Comparison of ENCODE assay signal across 1 cellular context in the genomic region with DNA sequence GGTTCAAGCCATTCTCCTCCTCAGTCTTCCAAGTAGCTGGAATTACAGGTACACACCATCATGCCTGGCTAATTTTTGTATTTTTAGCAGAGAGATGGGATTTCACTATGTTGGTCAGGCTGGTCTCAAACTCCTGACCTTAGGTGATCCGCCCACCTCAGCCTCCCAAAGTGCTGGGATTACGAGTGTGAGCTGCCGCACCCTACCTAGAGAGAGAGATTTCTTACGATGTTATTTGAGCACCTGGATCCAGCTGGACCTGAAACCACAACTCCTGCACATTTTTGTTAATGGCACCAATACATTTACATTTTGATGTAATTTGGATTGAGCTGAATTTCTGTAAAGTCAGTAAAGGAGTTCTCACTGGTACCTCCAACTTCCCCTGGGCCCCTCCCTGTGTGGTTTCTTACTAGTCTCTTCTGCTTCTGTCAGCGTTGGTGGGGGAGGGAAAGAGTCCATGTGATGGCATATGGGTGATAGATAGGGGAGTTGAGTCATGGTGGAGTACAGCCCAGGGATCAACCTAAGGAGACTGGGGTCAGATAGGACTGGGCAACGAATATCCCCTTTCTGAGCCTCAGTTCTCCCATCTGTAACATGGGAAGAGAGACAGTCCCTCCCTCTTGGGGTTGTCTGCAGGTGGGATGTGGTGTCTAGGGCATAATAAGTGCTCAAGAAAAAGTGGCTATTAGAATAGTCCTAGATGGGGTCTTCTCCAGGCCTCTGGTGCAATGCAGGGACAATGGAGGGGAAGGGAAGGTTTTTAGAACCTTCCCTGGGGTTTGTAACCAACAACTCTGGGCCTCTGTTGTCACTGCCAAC.
TF ChIP-seq lines count a peak whose summit lies in the region.

No MANE protein-coding gene starts in this region.

TF ChIP-seq in K562, 482 proteins besides CTCF, POLR2A, EP300 and RAD21 (continued from another document and continues in another):
- TF ChIP-seq, protein P1, sequence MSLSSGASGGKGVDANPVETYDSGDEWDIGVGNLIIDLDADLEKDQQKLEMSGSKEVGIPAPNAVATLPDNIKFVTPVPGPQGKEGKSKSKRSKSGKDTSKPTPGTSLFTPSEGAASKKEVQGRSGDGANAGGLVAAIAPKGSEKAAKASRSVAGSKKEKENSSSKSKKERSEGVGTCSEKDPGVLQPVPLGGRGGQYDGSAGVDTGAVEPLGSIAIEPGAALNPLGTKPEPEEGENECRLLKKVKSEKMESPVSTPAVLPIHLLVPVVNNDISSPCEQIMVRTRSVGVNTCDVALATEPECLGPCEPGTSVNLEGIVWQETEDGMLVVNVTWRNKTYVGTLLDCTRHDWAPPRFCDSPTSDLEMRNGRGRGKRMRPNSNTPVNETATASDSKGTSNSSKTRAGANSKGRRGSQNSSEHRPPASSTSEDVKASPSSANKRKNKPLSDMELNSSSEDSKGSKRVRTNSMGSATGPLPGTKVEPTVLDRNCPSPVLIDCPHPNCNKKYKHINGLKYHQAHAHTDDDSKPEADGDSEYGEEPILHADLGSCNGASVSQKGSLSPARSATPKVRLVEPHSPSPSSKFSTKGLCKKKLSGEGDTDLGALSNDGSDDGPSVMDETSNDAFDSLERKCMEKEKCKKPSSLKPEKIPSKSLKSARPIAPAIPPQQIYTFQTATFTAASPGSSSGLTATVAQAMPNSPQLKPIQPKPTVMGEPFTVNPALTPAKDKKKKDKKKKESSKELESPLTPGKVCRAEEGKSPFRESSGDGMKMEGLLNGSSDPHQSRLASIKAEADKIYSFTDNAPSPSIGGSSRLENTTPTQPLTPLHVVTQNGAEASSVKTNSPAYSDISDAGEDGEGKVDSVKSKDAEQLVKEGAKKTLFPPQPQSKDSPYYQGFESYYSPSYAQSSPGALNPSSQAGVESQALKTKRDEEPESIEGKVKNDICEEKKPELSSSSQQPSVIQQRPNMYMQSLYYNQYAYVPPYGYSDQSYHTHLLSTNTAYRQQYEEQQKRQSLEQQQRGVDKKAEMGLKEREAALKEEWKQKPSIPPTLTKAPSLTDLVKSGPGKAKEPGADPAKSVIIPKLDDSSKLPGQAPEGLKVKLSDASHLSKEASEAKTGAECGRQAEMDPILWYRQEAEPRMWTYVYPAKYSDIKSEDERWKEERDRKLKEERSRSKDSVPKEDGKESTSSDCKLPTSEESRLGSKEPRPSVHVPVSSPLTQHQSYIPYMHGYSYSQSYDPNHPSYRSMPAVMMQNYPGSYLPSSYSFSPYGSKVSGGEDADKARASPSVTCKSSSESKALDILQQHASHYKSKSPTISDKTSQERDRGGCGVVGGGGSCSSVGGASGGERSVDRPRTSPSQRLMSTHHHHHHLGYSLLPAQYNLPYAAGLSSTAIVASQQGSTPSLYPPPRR (CRISPR knock-in tag; IDR thresholded peaks at IDR 0.05; ENCODE audit: borderline replicate concordance), result no peak
- TF ChIP-seq ILK (tag; IDR thresholded peaks at IDR 0.05; ENCODE audit: borderline replicate concordance, low read depth), result no peak
- TF ChIP-seq, protein P2, sequence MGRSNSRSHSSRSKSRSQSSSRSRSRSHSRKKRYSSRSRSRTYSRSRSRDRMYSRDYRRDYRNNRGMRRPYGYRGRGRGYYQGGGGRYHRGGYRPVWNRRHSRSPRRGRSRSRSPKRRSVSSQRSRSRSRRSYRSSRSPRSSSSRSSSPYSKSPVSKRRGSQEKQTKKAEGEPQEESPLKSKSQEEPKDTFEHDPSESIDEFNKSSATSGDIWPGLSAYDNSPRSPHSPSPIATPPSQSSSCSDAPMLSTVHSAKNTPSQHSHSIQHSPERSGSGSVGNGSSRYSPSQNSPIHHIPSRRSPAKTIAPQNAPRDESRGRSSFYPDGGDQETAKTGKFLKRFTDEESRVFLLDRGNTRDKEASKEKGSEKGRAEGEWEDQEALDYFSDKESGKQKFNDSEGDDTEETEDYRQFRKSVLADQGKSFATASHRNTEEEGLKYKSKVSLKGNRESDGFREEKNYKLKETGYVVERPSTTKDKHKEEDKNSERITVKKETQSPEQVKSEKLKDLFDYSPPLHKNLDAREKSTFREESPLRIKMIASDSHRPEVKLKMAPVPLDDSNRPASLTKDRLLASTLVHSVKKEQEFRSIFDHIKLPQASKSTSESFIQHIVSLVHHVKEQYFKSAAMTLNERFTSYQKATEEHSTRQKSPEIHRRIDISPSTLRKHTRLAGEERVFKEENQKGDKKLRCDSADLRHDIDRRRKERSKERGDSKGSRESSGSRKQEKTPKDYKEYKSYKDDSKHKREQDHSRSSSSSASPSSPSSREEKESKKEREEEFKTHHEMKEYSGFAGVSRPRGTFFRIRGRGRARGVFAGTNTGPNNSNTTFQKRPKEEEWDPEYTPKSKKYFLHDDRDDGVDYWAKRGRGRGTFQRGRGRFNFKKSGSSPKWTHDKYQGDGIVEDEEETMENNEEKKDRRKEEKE (IDR thresholded peaks at IDR 0.05; ENCODE audit: borderline replicate concordance in 1 of 2, control insufficient read depth in 1 of 2, low read depth in 2 of 2, low read length in 1 of 2), result 0 out of 4 replicates have a peak, but pooled peaks of 1 of the 2 experiments have one; percentile 49
- TF ChIP-seq, protein P3, sequence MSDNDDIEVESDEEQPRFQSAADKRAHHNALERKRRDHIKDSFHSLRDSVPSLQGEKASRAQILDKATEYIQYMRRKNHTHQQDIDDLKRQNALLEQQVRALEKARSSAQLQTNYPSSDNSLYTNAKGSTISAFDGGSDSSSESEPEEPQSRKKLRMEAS (CRISPR knock-in tag; IDR thresholded peaks at IDR 0.05), result 0 out of 2 replicates have a peak, but pooled peaks have one; percentile 35
- TF ChIP-seq, protein P4, sequence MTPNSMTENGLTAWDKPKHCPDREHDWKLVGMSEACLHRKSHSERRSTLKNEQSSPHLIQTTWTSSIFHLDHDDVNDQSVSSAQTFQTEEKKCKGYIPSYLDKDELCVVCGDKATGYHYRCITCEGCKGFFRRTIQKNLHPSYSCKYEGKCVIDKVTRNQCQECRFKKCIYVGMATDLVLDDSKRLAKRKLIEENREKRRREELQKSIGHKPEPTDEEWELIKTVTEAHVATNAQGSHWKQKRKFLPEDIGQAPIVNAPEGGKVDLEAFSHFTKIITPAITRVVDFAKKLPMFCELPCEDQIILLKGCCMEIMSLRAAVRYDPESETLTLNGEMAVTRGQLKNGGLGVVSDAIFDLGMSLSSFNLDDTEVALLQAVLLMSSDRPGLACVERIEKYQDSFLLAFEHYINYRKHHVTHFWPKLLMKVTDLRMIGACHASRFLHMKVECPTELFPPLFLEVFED (CRISPR knock-in tag; conservative IDR thresholded peaks at IDR 0.05), result no peak
- TF ChIP-seq GTF2A2 (tag; IDR thresholded peaks at IDR 0.05), result no peak
- 0 out of 2 replicates have a peak, but pooled peaks have one; percentile 26 for TF ChIP-seq MIER1 (IDR thresholded peaks at IDR 0.05; ENCODE audit: low read depth)
- no peak for TF ChIP-seq HNRNPLL (IDR thresholded peaks at IDR 0.05; ENCODE audit: low read depth, low read length, poor library complexity, severe bottlenecking)
- no peak for TF ChIP-seq E2F3 (CRISPR knock-in tag; IDR thresholded peaks at IDR 0.05)
- TF ChIP-seq NCOA1 (IDR thresholded peaks at IDR 0.05; ENCODE audit: low read depth), result peak; percentile 67; the same call in 1 of the 2 replicates
- no peak for TF ChIP-seq ZNF311 (CRISPR knock-in tag; IDR thresholded peaks at IDR 0.05)
- no peak for TF ChIP-seq HLTF (IDR thresholded peaks at IDR 0.05)
- no peak for TF ChIP-seq LARP7 (IDR thresholded peaks at IDR 0.05)
- no peak for TF ChIP-seq ZNF174 (CRISPR knock-in tag; IDR thresholded peaks at IDR 0.05)
- TF ChIP-seq ZNF778 (CRISPR knock-in tag; IDR thresholded peaks at IDR 0.05), result no peak
- TF ChIP-seq HCFC1 (IDR thresholded peaks at IDR 0.05; ENCODE audit: low read depth, low read length), result no peak
- TF ChIP-seq PPARD (CRISPR knock-in tag; IDR thresholded peaks at IDR 0.05), result no peak
- TF ChIP-seq ZNF384 (IDR thresholded peaks at IDR 0.05; ENCODE audit: low read depth, low read length), result no peak
- TF ChIP-seq ZKSCAN1 (IDR thresholded peaks at IDR 0.05; ENCODE audit: low read depth, low read length), result 0 out of 2 replicates have a peak, but pooled peaks have one; percentile 55
- TF ChIP-seq, protein P5, sequence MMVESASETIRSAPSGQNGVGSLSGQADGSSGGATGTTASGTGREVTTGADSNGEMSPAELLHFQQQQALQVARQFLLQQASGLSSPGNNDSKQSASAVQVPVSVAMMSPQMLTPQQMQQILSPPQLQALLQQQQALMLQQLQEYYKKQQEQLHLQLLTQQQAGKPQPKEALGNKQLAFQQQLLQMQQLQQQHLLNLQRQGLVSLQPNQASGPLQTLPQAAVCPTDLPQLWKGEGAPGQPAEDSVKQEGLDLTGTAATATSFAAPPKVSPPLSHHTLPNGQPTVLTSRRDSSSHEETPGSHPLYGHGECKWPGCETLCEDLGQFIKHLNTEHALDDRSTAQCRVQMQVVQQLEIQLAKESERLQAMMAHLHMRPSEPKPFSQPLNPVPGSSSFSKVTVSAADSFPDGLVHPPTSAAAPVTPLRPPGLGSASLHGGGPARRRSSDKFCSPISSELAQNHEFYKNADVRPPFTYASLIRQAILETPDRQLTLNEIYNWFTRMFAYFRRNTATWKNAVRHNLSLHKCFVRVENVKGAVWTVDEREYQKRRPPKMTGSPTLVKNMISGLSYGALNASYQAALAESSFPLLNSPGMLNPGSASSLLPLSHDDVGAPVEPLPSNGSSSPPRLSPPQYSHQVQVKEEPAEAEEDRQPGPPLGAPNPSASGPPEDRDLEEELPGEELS (CRISPR knock-in tag; IDR thresholded peaks at IDR 0.05; ENCODE audit: borderline replicate concordance), result no peak
- TF ChIP-seq, protein P6, sequence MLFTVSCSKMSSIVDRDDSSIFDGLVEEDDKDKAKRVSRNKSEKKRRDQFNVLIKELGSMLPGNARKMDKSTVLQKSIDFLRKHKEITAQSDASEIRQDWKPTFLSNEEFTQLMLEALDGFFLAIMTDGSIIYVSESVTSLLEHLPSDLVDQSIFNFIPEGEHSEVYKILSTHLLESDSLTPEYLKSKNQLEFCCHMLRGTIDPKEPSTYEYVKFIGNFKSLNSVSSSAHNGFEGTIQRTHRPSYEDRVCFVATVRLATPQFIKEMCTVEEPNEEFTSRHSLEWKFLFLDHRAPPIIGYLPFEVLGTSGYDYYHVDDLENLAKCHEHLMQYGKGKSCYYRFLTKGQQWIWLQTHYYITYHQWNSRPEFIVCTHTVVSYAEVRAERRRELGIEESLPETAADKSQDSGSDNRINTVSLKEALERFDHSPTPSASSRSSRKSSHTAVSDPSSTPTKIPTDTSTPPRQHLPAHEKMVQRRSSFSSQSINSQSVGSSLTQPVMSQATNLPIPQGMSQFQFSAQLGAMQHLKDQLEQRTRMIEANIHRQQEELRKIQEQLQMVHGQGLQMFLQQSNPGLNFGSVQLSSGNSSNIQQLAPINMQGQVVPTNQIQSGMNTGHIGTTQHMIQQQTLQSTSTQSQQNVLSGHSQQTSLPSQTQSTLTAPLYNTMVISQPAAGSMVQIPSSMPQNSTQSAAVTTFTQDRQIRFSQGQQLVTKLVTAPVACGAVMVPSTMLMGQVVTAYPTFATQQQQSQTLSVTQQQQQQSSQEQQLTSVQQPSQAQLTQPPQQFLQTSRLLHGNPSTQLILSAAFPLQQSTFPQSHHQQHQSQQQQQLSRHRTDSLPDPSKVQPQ (CRISPR knock-in tag; IDR thresholded peaks at IDR 0.05; ENCODE audit: borderline replicate concordance), result no peak
- no peak for TF ChIP-seq PHTF2 (CRISPR knock-in tag; IDR thresholded peaks at IDR 0.05)
- TF ChIP-seq, protein P7, sequence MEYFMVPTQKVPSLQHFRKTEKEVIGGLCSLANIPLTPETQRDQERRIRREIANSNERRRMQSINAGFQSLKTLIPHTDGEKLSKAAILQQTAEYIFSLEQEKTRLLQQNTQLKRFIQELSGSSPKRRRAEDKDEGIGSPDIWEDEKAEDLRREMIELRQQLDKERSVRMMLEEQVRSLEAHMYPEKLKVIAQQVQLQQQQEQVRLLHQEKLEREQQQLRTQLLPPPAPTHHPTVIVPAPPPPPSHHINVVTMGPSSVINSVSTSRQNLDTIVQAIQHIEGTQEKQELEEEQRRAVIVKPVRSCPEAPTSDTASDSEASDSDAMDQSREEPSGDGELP (CRISPR knock-in tag; IDR thresholded peaks at IDR 0.05; ENCODE audit: borderline replicate concordance), result peak; percentile 48; the same call in 1 of the 2 replicates
- TF ChIP-seq, protein P8, sequence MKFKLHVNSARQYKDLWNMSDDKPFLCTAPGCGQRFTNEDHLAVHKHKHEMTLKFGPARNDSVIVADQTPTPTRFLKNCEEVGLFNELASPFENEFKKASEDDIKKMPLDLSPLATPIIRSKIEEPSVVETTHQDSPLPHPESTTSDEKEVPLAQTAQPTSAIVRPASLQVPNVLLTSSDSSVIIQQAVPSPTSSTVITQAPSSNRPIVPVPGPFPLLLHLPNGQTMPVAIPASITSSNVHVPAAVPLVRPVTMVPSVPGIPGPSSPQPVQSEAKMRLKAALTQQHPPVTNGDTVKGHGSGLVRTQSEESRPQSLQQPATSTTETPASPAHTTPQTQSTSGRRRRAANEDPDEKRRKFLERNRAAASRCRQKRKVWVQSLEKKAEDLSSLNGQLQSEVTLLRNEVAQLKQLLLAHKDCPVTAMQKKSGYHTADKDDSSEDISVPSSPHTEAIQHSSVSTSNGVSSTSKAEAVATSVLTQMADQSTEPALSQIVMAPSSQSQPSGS (CRISPR knock-in tag; IDR thresholded peaks at IDR 0.05), result no peak
- no peak for TF ChIP-seq PURB (CRISPR knock-in tag; IDR thresholded peaks at IDR 0.05; ENCODE audit: low read depth)
- no peak for TF ChIP-seq RFX1 (IDR thresholded peaks at IDR 0.05)
- TF ChIP-seq, protein P9, sequence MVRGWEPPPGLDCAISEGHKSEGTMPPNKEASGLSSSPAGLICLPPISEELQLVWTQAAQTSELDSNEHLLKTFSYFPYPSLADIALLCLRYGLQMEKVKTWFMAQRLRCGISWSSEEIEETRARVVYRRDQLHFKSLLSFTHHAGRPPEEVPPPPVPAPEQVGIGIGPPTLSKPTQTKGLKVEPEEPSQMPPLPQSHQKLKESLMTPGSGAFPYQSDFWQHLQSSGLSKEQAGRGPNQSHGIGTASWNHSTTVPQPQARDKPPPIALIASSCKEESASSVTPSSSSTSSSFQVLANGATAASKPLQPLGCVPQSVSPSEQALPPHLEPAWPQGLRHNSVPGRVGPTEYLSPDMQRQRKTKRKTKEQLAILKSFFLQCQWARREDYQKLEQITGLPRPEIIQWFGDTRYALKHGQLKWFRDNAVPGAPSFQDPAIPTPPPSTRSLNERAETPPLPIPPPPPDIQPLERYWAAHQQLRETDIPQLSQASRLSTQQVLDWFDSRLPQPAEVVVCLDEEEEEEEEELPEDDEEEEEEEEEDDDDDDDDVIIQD (CRISPR knock-in tag; IDR thresholded peaks at IDR 0.05), result no peak
- TF ChIP-seq, protein P10, sequence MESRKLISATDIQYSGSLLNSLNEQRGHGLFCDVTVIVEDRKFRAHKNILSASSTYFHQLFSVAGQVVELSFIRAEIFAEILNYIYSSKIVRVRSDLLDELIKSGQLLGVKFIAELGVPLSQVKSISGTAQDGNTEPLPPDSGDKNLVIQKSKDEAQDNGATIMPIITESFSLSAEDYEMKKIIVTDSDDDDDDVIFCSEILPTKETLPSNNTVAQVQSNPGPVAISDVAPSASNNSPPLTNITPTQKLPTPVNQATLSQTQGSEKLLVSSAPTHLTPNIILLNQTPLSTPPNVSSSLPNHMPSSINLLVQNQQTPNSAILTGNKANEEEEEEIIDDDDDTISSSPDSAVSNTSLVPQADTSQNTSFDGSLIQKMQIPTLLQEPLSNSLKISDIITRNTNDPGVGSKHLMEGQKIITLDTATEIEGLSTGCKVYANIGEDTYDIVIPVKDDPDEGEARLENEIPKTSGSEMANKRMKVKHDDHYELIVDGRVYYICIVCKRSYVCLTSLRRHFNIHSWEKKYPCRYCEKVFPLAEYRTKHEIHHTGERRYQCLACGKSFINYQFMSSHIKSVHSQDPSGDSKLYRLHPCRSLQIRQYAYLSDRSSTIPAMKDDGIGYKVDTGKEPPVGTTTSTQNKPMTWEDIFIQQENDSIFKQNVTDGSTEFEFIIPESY (CRISPR knock-in tag; IDR thresholded peaks at IDR 0.05), result no peak
- peak; percentile 73 for TF ChIP-seq SMARCC2 (IDR thresholded peaks at IDR 0.05; ENCODE audit: low read depth)
- TF ChIP-seq, protein P11, sequence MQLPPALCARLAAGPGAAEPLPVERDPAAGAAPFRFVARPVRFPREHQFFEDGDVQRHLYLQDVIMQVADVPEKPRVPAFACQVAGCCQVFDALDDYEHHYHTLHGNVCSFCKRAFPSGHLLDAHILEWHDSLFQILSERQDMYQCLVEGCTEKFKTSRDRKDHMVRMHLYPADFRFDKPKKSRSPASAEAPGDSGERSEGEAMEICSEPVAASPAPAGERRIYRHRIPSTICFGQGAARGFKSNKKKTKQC (CRISPR knock-in tag; IDR thresholded peaks at IDR 0.05), result no peak
